Comparison of ENCODE assay signal across 1 cellular context in the genomic region with DNA sequence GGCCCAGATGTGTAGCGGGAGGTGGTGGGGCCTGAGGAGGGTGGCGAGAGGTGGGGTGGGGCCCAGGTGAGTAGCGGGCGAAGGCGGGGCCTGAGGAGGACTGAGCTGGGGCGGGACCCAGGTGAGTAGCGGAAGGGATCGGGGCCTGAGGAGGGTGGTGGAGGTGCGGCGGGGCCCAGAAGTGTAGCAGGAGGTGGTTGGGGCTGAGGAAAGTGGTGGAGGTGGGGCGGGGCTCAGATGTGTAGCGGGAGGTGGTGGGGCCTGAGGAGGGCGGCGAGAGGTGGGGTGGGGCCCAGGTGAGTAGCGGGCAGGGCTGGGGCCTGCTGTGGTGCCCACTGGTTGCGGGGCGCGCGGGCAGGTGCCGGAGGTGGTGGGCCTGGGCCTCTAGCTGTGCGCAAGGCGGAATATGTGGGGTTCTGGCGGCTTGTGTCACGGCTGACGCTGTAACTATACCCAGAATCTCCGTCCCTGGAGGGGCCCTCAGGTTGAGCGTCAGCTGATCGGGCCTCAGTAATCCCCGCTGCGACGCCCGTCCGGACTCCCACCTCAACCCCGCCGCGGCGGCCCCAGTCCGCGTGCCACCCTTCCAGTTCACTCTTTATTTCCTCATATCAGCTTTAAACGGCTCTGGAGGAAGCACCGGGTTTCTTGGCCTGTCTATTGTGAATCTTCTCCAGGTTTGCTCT.
TF ChIP-seq lines count a peak whose summit lies in the region.

No MANE protein-coding gene starts in this region.

TF ChIP-seq in IMR-90, 13 proteins besides CTCF, POLR2A, EP300 and RAD21 (continued from another document):
- TF ChIP-seq, protein P1, sequence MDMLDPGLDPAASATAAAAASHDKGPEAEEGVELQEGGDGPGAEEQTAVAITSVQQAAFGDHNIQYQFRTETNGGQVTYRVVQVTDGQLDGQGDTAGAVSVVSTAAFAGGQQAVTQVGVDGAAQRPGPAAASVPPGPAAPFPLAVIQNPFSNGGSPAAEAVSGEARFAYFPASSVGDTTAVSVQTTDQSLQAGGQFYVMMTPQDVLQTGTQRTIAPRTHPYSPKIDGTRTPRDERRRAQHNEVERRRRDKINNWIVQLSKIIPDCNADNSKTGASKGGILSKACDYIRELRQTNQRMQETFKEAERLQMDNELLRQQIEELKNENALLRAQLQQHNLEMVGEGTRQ (IDR thresholded peaks at IDR 0.05; ENCODE audit: low read depth, low read length): no peak
- TF ChIP-seq CEBPB (IDR thresholded peaks at IDR 0.05; ENCODE audit: low read depth, low read length) (no peak), NFE2L2 (IDR thresholded peaks at IDR 0.05; ENCODE audit: low read depth, low read length) (no peak), RCOR1 (IDR thresholded peaks at IDR 0.05; ENCODE audit: insufficient replicate concordance, low read length) (no peak), MAZ (IDR thresholded peaks at IDR 0.05; ENCODE audit: borderline replicate concordance, low read depth, low read length) (no peak)
- TF ChIP-seq, protein P2, sequence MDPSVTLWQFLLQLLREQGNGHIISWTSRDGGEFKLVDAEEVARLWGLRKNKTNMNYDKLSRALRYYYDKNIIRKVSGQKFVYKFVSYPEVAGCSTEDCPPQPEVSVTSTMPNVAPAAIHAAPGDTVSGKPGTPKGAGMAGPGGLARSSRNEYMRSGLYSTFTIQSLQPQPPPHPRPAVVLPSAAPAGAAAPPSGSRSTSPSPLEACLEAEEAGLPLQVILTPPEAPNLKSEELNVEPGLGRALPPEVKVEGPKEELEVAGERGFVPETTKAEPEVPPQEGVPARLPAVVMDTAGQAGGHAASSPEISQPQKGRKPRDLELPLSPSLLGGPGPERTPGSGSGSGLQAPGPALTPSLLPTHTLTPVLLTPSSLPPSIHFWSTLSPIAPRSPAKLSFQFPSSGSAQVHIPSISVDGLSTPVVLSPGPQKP (IDR thresholded peaks at IDR 0.05; ENCODE audit: borderline replicate concordance, low read depth, low read length): no peak
